In genomic region chr19:20078696-20079095, GRCh38 we compare ENCODE assay signal across 7 cellular contexts. TPM values are rescaled to one million over a fixed set of nuclear protein-coding genes. Genes with fewer than 3 reads are reported as not detected.
DNase-seq lines count a peak whose midpoint lies in the region; ATAC-seq and TF ChIP-seq lines count a peak whose summit lies in the region.

No MANE protein-coding gene starts in this region.

- H2AK5ac ChIP-seq in neuronal stem cell (ENCODE audit: low read depth, low read length): no peak overlapping the region

- TF ChIP-seq CTCF in WI38 (IDR thresholded peaks at IDR 0.05; ENCODE audit: low read depth, low read length) (no peak), fibroblast of pulmonary artery (IDR thresholded peaks at IDR 0.05; ENCODE audit: low read length, missing control alignments) (no peak), GM10266 (IDR thresholded peaks at IDR 0.05; ENCODE audit: control insufficient read depth, insufficient read depth, low read depth, missing control alignments) (no peak), GM13976 (IDR thresholded peaks at IDR 0.05; ENCODE audit: borderline replicate concordance, control extremely low read depth, extremely low read depth, insufficient read depth, missing control alignments) (no peak)

- no peak overlapping the region for H3K9ac ChIP-seq in neuronal stem cell (ENCODE audit: low read depth, low read length, poor library complexity)

- H2BK5ac ChIP-seq in neuronal stem cell (ENCODE audit: low read length): no peak overlapping the region

- ATAC-seq in GM21381 (IDR thresholded peaks at IDR 0.05; ENCODE audit: unreplicated experiment): no peak

- peak overlapping the region; percentile 75 for H3K4me2 ChIP-seq in neuronal stem cell (ENCODE audit: insufficient read depth, low read length, poor library complexity, severe bottlenecking)

- no peak overlapping the region for H3K14ac ChIP-seq in neuronal stem cell (ENCODE audit: low read length)

- peaks cover 3% of the 10 kb centered on the region for H3K79me1 ChIP-seq in neuronal stem cell (ENCODE audit: low read depth, low read length)

- H3K18ac ChIP-seq in neuronal stem cell (ENCODE audit: low read length): no peak overlapping the region

- H3K27ac ChIP-seq in neuronal stem cell (replicated peaks; ENCODE audit: low read length): no peak overlapping the region

- no peak overlapping the region for H2BK12ac ChIP-seq in neuronal stem cell (ENCODE audit: low read length)

- in situ Hi-C loops in GM13976 (cut with MboI; ENCODE audit: low sequenced_read_pairs, unreplicated experiment): no loop called here

- H2BK15ac ChIP-seq in neuronal stem cell (ENCODE audit: low read length): no peak overlapping the region

- no peak overlapping the region for H3K4ac ChIP-seq in neuronal stem cell (ENCODE audit: low read length)

- no peak overlapping the region for H2BK120ac ChIP-seq in neuronal stem cell (ENCODE audit: low read depth, low read length)

- H3K4me1 ChIP-seq in neuronal stem cell (ENCODE audit: control insufficient read depth in 2 of 2, insufficient read depth in 1 of 2, low read depth in 1 of 2, low read length in 2 of 2): peaks cover 0 to 13% of the 10 kb centered on the region in 2 donors

- H3K23ac ChIP-seq in neuronal stem cell (ENCODE audit: low read depth, low read length, poor library complexity): no peak overlapping the region

- H2AFZ ChIP-seq in neuronal stem cell (ENCODE audit: low read length): peak overlapping the region; percentile 84

- peak; percentile 40 for DNase-seq in H7
- peak; percentile 55 for DNase-seq in fibroblast of pulmonary artery (ENCODE audit: low read depth)
- peak; percentile 21 for DNase-seq in neuronal stem cell (ENCODE audit: low spot score)
- DNase-seq in GM10266 (ENCODE audit: extremely low spot score): no peak
- no peak for DNase-seq in GM13976 (ENCODE audit: low spot score)

- H3K27me3 ChIP-seq in H7 (ENCODE audit: control insufficient read depth, insufficient read depth, low read length) (no peaks in the 10 kb centered on the region), neuronal stem cell (ENCODE audit: control insufficient read depth in 3 of 3, insufficient read depth in 3 of 3, low read depth in 1 of 3, low read length in 3 of 3) (no peaks in the 10 kb centered on the region)

- no CpG with 5 or more reads among the region's 19 CpGs for WGBS in neuronal stem cell (ENCODE audit: extremely low coverage in 2 of 2, insufficient read length in 2 of 2, insufficient replicate concordance in 1 of 2), 2 donors

- H3K36me3 ChIP-seq in H7 (replicated peaks; ENCODE audit: control insufficient read depth, insufficient read depth, low read length): peaks cover 4% of the 10 kb centered on the region
- peaks cover 6 to 37% of the 10 kb centered on the region in 2 donors for H3K36me3 ChIP-seq in neuronal stem cell (replicated peaks in 1 of 2; ENCODE audit: control insufficient read depth in 2 of 2, insufficient read depth in 2 of 2, low read length in 2 of 2)

- H4K8ac ChIP-seq in neuronal stem cell (ENCODE audit: low read depth, low read length): no peak overlapping the region

- H4K91ac ChIP-seq in neuronal stem cell (ENCODE audit: low read depth, low read length, poor library complexity): no peak overlapping the region

- H3K9me3 ChIP-seq in neuronal stem cell (replicated peaks in 1 of 2; ENCODE audit: control insufficient read depth in 2 of 2, insufficient read depth in 1 of 2, low read depth in 1 of 2, low read length in 2 of 2): peaks cover 1 to 48% of the 10 kb centered on the region in 2 donors

- H3K4me3 ChIP-seq in H7 (ENCODE audit: insufficient read depth, low read depth, low read length) (peak overlapping the region; percentile 75), WI38 (ENCODE audit: low read depth, low read length) (peak overlapping the region; percentile 68), fibroblast of pulmonary artery (replicated peaks; ENCODE audit: low read depth, low read length) (peak overlapping the region; percentile 60), neuronal stem cell (ENCODE audit: low read length in 2 of 2) (peak overlapping the region; percentile 65 to 95)

RNA-seq across cellular contexts. Expression of gene ZNF90, which starts 0.9 kb away (rescaled TPM):
- 3.5 and 7.3 TPM in 2 replicates for total RNA-seq in H7 (2014; rRNA removed; shearing (Covaris generic))
- 23.3 TPM for polyA plus RNA-seq in neuronal stem cell (2013, experiment 1 of 2)
- 24.6 TPM for polyA plus RNA-seq in neuronal stem cell (2013, experiment 2 of 2)

RNA-seq across cellular contexts. Expression of gene ZNF682, which starts 39.4 kb away (rescaled TPM):
- total RNA-seq in H7 (2014; rRNA removed; shearing (Covaris generic)): 2.4 and 4.4 TPM in 2 replicates
- polyA plus RNA-seq in neuronal stem cell (2013, experiment 1 of 2): 14.1 TPM
- polyA plus RNA-seq in neuronal stem cell (2013, experiment 2 of 2): 14.4 TPM

Comparison
In these comparisons a context has a peak if more than half of its experiments do, and no peak if none do; other contexts are left out.
1. DNase-seq: peak in H7 (single experiment), fibroblast of pulmonary artery (single experiment) and neuronal stem cell (single experiment); none in GM10266 (single experiment) and GM13976 (single experiment).
2. Peak in every context shown above with its lines, with median percentiles within 50 percentile points of each other: H3K4me3 ChIP-seq.